Comparison of ENCODE assay signal across 1 cellular context in genomic region chr17:47994714-47995113, GRCh38.
TF ChIP-seq lines count a peak whose summit lies in the region.

No MANE protein-coding gene starts in this region.

TF ChIP-seq in GM23338, 12 proteins besides CTCF, POLR2A, EP300 and RAD21 (continued from another document):
- TF ChIP-seq, protein P1, sequence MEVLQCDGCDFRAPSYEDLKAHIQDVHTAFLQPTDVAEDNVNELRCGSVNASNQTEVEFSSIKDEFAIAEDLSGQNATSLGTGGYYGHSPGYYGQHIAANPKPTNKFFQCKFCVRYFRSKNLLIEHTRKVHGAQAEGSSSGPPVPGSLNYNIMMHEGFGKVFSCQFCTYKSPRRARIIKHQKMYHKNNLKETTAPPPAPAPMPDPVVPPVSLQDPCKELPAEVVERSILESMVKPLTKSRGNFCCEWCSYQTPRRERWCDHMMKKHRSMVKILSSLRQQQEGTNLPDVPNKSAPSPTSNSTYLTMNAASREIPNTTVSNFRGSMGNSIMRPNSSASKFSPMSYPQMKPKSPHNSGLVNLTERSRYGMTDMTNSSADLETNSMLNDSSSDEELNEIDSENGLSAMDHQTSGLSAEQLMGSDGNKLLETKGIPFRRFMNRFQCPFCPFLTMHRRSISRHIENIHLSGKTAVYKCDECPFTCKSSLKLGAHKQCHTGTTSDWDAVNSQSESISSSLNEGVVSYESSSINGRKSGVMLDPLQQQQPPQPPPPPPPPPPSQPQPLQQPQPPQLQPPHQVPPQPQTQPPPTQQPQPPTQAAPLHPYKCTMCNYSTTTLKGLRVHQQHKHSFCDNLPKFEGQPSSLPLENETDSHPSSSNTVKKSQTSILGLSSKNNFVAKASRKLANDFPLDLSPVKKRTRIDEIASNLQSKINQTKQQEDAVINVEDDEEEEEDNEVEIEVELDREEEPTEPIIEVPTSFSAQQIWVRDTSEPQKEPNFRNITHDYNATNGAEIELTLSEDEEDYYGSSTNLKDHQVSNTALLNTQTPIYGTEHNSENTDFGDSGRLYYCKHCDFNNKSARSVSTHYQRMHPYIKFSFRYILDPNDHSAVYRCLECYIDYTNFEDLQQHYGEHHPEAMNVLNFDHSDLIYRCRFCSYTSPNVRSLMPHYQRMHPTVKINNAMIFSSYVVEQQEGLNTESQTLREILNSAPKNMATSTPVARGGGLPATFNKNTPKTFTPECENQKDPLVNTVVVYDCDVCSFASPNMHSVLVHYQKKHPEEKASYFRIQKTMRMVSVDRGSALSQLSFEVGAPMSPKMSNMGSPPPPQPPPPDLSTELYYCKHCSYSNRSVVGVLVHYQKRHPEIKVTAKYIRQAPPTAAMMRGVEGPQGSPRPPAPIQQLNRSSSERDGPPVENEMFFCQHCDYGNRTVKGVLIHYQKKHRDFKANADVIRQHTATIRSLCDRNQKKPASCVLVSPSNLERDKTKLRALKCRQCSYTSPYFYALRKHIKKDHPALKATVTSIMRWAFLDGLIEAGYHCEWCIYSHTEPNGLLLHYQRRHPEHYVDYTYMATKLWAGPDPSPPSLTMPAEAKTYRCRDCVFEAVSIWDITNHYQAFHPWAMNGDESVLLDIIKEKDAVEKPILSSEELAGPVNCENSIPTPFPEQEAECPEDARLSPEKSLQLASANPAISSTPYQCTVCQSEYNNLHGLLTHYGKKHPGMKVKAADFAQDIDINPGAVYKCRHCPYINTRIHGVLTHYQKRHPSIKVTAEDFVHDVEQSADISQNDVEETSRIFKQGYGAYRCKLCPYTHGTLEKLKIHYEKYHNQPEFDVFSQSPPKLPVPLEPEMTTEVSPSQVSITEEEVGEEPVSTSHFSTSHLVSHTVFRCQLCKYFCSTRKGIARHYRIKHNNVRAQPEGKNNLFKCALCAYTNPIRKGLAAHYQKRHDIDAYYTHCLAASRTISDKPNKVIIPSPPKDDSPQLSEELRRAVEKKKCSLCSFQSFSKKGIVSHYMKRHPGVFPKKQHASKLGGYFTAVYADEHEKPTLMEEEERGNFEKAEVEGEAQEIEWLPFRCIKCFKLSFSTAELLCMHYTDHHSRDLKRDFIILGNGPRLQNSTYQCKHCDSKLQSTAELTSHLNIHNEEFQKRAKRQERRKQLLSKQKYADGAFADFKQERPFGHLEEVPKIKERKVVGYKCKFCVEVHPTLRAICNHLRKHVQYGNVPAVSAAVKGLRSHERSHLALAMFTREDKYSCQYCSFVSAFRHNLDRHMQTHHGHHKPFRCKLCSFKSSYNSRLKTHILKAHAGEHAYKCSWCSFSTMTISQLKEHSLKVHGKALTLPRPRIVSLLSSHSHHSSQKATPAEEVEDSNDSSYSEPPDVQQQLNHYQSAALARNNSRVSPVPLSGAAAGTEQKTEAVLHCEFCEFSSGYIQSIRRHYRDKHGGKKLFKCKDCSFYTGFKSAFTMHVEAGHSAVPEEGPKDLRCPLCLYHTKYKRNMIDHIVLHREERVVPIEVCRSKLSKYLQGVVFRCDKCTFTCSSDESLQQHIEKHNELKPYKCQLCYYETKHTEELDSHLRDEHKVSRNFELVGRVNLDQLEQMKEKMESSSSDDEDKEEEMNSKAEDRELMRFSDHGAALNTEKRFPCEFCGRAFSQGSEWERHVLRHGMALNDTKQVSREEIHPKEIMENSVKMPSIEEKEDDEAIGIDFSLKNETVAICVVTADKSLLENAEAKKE (CRISPR knock-in tag; IDR thresholded peaks at IDR 0.05), result no peak
- no peak for TF ChIP-seq ZNF114 (CRISPR knock-in tag; IDR thresholded peaks at IDR 0.05)
- TF ChIP-seq EZH2 (IDR thresholded peaks at IDR 0.05; ENCODE audit: low read depth, unreplicated experiment), result no peak
- TF ChIP-seq ETS1 (IDR thresholded peaks at IDR 0.05), result no peak
TF ChIP-seq in GM23338: peak in this region for 0.
